Comparison of ENCODE assay signal across 2 cellular contexts in genomic region chr5:129061849-129062248, GRCh38.
TF ChIP-seq lines count a peak whose summit lies in the region.

No MANE protein-coding gene starts in this region.

TF ChIP-seq in A549, 52 proteins besides CTCF, POLR2A, EP300 and RAD21 (continued from another document):
- TF ChIP-seq MAFK (IDR thresholded peaks at IDR 0.05; ENCODE audit: partially characterized antibody) = peak; percentile 35

TF ChIP-seq in IMR-90, 13 proteins besides CTCF, POLR2A, EP300 and RAD21 (continued from another document):
- TF ChIP-seq USF2 (IDR thresholded peaks at IDR 0.05; ENCODE audit: low read depth, low read length) (no peak), ELK1 (IDR thresholded peaks at IDR 0.05; ENCODE audit: borderline replicate concordance, low read depth, low read length) (no peak), CEBPB (IDR thresholded peaks at IDR 0.05; ENCODE audit: low read depth, low read length) (no peak), RFX5 (IDR thresholded peaks at IDR 0.05; ENCODE audit: low read depth, low read length) (no peak)
